13 cellular contexts compared by ENCODE assay signal in genomic region chr6:74415056-74415455, GRCh38.
DNase-seq lines count a peak whose midpoint lies in the region; TF ChIP-seq lines count a peak whose summit lies in the region.
"Had no signal": no experiment of that assay in that cellular context is flagged by ENCODE, and none has a peak within 500 bp of the region (broad histone marks: within the 10 kb centered on the region; RNA-seq: fewer than 3 reads in every experiment).

No MANE protein-coding gene starts in this region.

- H3K9me3 ChIP-seq in A673 (ENCODE audit: low read depth, low read length, poor library complexity, severe bottlenecking) (no peaks in the 10 kb centered on the region), testis (no peaks in the 10 kb centered on the region)

- intact Hi-C loops in A673 (cut with micrococcal nuclease; ENCODE audit: unreplicated experiment): no loop called here
- intact Hi-C loops in lower leg skin (cut with DNase I; ENCODE audit: low total_unique reads): loop anchor here (10.0 kb wide), 1 partner anchor 790 kb away; the partner anchor contains the start of gene COL12A1
- intact Hi-C loops in testis (cut with DNase I; ENCODE audit: low total_unique reads): loop anchor here (10.0 kb wide), 1 partner anchor 790 kb away; the partner anchor contains the start of gene COL12A1

- H3K4me3 ChIP-seq in A673 (ENCODE audit: low read depth, low read length, poor library complexity, severe bottlenecking) (no peak overlapping the region), cardiac fibroblast (replicated peaks in 1 of 2; ENCODE audit: low read depth in 2 of 2, low read length in 2 of 2) (no peak overlapping the region), fibroblast of pulmonary artery (replicated peaks; ENCODE audit: low read depth, low read length) (no peak overlapping the region), lower leg skin (ENCODE audit: low read depth, poor library complexity, severe bottlenecking) (no peak overlapping the region), testis (no peak overlapping the region)

- TF ChIP-seq CTCF in A673 (conservative IDR thresholded peaks at IDR 0.05; ENCODE audit: low read depth, low read length): no peak
- TF ChIP-seq CTCF in cardiac fibroblast (IDR thresholded peaks at IDR 0.05; ENCODE audit: low read depth, low read length): no peak
- no peak for TF ChIP-seq CTCF in fibroblast of pulmonary artery (IDR thresholded peaks at IDR 0.05; ENCODE audit: low read length, missing control alignments)
- no peak for TF ChIP-seq CTCF in lower leg skin (IDR thresholded peaks at IDR 0.05)
- TF ChIP-seq CTCF in testis (IDR thresholded peaks at IDR 0.05): no peak

- H3K36me3 ChIP-seq in A673 (ENCODE audit: insufficient read depth, low read length, poor library complexity, severe bottlenecking) (no peaks in the 10 kb centered on the region), testis (ENCODE audit: low read depth, missing control alignments) (no peaks in the 10 kb centered on the region)

- BruUV-seq in A673 (replicated peaks; lab: Mats Ljungman, UMichigan): no TSS peak

- POLR2A ChIA-PET in A673 (lab: Charles Lee; ENCODE audit: low non-redundant PET): no interaction called here

- H3K27ac ChIP-seq in A673 (ENCODE audit: low read depth, low read length, poor library complexity, severe bottlenecking): no peak overlapping the region
- H3K27ac ChIP-seq in testis: no peak overlapping the region
- H3K27ac ChIP-seq: 22Rv1 had no signal

- DNase-seq in A673 (ENCODE audit: low spot score) (peak; percentile 23), GM03348 (ENCODE audit: low spot score) (peak; percentile 31), cardiac fibroblast (ENCODE audit: low read depth in 2 of 2) (peak; percentile 11 to 14), fibroblast of pulmonary artery (ENCODE audit: low read depth) (peak; percentile 31), cortex of kidney (lab: John Stamatoyannopoulos, UW) (no peak), lower leg skin (ENCODE audit: low spot score in 2 of 2) (no peak), AML-193 (lab: John Stamatoyannopoulos, UW) (no peak), testis (no peak)
- DNase-seq: CD8-positive, alpha-beta T cell; COR-L47; DND-41; GF-D8 had no signal

- CTCF ChIA-PET in A673 (lab: Charles Lee): no interaction called here

- TF ChIP-seq POLR2A in lower leg skin (IDR thresholded peaks at IDR 0.05) (no peak), testis (IDR thresholded peaks at IDR 0.05) (no peak)

- peaks cover 6% of the 10 kb centered on the region for H3K4me1 ChIP-seq in A673 (ENCODE audit: insufficient read depth, low read length, poor library complexity, severe bottlenecking)
- H3K4me1 ChIP-seq in testis: no peaks in the 10 kb centered on the region

- H3K27me3 ChIP-seq in A673 (replicated peaks; ENCODE audit: insufficient read depth, low read depth, low read length, poor library complexity): no peaks in the 10 kb centered on the region
- no peaks in the 10 kb centered on the region for H3K27me3 ChIP-seq in testis

Comparison
In these comparisons a context has a peak if more than half of its experiments do, and no peak if none do; other contexts are left out.
1. DNase-seq: peak in A673 (single experiment), GM03348 (single experiment), cardiac fibroblast (2 of 2) and fibroblast of pulmonary artery (single experiment); none in cortex of kidney (single experiment), lower leg skin (0 of 2), AML-193 (0 of 2) and testis (single experiment).